In the genomic region with DNA sequence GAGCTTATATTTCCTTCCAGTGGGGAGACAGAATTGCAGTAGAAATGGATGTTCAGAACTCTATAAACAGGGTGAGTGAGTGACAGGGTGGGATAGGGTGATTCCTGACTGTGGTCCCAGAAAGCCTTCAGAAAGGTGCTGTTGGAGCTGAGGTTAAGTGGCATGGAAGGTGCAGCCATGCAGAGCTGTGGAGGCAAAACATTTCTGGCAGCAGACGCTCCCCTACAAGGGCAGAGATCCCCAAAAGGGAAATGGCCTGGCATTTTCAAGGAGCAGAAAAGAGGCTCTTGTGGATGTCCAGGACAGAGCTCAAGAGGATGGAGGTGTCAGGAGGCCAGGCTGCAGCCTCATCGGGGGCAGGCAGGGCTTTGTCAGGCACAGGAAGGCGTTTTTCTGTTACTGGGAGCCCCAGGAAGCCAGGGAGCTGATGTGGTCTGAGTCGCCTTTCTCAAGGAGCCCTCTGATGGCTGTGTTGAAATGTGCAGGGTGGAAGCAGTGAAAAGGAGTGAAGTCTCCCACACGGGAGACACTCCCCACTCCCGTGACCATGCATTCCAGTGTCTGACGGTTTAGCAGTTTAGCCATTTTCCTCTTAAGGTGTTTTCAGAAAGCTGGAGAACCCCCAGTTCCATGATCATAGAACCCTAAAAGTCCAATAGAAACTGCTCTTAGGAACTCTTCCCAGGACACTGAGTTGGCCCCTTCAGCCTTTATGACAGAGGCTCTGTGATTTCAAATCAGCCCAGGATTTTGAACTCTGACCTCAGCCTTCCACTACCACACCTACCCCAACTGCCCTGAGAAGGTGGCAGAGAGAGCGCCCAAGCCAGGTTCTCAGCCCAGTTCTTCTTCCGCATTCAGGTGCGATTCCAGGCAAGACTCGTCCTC, we compare ENCODE assay signal across 1 cellular context.
TF ChIP-seq lines count a peak whose summit lies in the region.

No MANE protein-coding gene starts in this region.

TF ChIP-seq in K562, 482 proteins besides CTCF, POLR2A, EP300 and RAD21 (continued from another document):
- TF ChIP-seq, protein P1, sequence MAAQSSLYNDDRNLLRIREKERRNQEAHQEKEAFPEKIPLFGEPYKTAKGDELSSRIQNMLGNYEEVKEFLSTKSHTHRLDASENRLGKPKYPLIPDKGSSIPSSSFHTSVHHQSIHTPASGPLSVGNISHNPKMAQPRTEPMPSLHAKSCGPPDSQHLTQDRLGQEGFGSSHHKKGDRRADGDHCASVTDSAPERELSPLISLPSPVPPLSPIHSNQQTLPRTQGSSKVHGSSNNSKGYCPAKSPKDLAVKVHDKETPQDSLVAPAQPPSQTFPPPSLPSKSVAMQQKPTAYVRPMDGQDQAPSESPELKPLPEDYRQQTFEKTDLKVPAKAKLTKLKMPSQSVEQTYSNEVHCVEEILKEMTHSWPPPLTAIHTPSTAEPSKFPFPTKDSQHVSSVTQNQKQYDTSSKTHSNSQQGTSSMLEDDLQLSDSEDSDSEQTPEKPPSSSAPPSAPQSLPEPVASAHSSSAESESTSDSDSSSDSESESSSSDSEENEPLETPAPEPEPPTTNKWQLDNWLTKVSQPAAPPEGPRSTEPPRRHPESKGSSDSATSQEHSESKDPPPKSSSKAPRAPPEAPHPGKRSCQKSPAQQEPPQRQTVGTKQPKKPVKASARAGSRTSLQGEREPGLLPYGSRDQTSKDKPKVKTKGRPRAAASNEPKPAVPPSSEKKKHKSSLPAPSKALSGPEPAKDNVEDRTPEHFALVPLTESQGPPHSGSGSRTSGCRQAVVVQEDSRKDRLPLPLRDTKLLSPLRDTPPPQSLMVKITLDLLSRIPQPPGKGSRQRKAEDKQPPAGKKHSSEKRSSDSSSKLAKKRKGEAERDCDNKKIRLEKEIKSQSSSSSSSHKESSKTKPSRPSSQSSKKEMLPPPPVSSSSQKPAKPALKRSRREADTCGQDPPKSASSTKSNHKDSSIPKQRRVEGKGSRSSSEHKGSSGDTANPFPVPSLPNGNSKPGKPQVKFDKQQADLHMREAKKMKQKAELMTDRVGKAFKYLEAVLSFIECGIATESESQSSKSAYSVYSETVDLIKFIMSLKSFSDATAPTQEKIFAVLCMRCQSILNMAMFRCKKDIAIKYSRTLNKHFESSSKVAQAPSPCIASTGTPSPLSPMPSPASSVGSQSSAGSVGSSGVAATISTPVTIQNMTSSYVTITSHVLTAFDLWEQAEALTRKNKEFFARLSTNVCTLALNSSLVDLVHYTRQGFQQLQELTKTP (IDR thresholded peaks at IDR 0.05; ENCODE audit: low read depth in 1 of 2, partially characterized antibody in 2 of 2) = no peak
- peak; percentile 88 to 92 for TF ChIP-seq KDM1A (IDR thresholded peaks at IDR 0.05)
- TF ChIP-seq, protein P2, sequence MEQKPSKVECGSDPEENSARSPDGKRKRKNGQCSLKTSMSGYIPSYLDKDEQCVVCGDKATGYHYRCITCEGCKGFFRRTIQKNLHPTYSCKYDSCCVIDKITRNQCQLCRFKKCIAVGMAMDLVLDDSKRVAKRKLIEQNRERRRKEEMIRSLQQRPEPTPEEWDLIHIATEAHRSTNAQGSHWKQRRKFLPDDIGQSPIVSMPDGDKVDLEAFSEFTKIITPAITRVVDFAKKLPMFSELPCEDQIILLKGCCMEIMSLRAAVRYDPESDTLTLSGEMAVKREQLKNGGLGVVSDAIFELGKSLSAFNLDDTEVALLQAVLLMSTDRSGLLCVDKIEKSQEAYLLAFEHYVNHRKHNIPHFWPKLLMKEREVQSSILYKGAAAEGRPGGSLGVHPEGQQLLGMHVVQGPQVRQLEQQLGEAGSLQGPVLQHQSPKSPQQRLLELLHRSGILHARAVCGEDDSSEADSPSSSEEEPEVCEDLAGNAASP (IDR thresholded peaks at IDR 0.05) = no peak
- TF ChIP-seq JUND (IDR thresholded peaks at IDR 0.05; ENCODE audit: borderline replicate concordance, low read depth, low read length) = peak; percentile 27; the same call in 1 of the 2 replicates
- no peak; the same call in 2 of the 3 replicates for TF ChIP-seq JUND (tag; IDR thresholded peaks at IDR 0.05; ENCODE audit: borderline replicate concordance, low read depth, low read length)
- TF ChIP-seq, protein P3, sequence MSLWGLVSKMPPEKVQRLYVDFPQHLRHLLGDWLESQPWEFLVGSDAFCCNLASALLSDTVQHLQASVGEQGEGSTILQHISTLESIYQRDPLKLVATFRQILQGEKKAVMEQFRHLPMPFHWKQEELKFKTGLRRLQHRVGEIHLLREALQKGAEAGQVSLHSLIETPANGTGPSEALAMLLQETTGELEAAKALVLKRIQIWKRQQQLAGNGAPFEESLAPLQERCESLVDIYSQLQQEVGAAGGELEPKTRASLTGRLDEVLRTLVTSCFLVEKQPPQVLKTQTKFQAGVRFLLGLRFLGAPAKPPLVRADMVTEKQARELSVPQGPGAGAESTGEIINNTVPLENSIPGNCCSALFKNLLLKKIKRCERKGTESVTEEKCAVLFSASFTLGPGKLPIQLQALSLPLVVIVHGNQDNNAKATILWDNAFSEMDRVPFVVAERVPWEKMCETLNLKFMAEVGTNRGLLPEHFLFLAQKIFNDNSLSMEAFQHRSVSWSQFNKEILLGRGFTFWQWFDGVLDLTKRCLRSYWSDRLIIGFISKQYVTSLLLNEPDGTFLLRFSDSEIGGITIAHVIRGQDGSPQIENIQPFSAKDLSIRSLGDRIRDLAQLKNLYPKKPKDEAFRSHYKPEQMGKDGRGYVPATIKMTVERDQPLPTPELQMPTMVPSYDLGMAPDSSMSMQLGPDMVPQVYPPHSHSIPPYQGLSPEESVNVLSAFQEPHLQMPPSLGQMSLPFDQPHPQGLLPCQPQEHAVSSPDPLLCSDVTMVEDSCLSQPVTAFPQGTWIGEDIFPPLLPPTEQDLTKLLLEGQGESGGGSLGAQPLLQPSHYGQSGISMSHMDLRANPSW (CRISPR knock-in tag; IDR thresholded peaks at IDR 0.05) = 0 out of 2 replicates have a peak, but pooled peaks have one; percentile 34
- TF ChIP-seq SRF (CRISPR knock-in tag; IDR thresholded peaks at IDR 0.05) = peak in 1 of 2 experiments; percentile 75; a peak in 1 of 4 replicates
- TF ChIP-seq FIP1L1 (IDR thresholded peaks at IDR 0.05; ENCODE audit: low read depth, low read length, poor library complexity, severe bottlenecking) = no peak
- 0 out of 2 replicates have a peak, but pooled peaks have one; percentile 13 for TF ChIP-seq L3MBTL2 (IDR thresholded peaks at IDR 0.05)
- TF ChIP-seq, protein P4, sequence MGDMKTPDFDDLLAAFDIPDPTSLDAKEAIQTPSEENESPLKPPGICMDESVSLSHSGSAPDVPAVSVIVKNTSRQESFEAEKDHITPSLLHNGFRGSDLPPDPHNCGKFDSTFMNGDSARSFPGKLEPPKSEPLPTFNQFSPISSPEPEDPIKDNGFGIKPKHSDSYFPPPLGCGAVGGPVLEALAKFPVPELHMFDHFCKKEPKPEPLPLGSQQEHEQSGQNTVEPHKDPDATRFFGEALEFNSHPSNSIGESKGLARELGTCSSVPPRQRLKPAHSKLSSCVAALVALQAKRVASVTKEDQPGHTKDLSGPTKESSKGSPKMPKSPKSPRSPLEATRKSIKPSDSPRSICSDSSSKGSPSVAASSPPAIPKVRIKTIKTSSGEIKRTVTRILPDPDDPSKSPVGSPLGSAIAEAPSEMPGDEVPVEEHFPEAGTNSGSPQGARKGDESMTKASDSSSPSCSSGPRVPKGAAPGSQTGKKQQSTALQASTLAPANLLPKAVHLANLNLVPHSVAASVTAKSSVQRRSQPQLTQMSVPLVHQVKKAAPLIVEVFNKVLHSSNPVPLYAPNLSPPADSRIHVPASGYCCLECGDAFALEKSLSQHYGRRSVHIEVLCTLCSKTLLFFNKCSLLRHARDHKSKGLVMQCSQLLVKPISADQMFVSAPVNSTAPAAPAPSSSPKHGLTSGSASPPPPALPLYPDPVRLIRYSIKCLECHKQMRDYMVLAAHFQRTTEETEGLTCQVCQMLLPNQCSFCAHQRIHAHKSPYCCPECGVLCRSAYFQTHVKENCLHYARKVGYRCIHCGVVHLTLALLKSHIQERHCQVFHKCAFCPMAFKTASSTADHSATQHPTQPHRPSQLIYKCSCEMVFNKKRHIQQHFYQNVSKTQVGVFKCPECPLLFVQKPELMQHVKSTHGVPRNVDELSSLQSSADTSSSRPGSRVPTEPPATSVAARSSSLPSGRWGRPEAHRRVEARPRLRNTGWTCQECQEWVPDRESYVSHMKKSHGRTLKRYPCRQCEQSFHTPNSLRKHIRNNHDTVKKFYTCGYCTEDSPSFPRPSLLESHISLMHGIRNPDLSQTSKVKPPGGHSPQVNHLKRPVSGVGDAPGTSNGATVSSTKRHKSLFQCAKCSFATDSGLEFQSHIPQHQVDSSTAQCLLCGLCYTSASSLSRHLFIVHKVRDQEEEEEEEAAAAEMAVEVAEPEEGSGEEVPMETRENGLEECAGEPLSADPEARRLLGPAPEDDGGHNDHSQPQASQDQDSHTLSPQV (IDR thresholded peaks at IDR 0.05) = 0 out of 2 replicates have a peak, but pooled peaks have one; percentile 29
- TF ChIP-seq ZNF12 (CRISPR knock-in tag; IDR thresholded peaks at IDR 0.05) = peak; percentile 58; the same call in 1 of the 2 replicates
- TF ChIP-seq, protein P5, sequence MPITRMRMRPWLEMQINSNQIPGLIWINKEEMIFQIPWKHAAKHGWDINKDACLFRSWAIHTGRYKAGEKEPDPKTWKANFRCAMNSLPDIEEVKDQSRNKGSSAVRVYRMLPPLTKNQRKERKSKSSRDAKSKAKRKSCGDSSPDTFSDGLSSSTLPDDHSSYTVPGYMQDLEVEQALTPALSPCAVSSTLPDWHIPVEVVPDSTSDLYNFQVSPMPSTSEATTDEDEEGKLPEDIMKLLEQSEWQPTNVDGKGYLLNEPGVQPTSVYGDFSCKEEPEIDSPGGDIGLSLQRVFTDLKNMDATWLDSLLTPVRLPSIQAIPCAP (CRISPR knock-in tag; IDR thresholded peaks at IDR 0.05; ENCODE audit: borderline replicate concordance) = no peak
